ENCODE assay signal across 32 cellular contexts in the genomic region with DNA sequence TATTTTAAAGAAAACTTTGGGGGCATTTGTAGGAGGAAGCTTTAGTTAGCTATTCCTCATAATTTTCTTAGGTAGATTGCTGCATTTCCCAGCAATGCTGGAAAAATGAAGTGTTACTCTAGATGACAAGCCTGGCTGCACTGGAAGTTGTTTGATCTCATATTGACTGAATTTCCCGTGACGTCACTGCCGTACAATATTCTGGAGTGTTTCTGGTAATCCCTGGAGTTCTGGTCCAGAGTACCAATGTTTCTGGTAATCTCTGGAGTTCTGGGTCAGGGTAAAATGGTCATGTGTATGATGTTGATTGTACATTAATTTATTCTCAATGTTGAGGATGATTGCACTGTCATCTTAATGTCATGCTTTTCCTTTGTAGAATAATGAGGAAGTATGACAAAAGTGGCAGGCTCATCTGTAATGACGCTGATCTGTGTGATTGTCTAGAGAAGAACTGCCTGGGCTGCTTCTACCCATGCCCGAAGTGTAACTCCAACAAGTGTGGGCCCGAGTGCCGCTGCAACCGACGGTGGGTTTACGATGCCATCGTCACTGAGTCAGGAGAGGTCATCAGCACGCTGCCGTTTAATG. TPM values are rescaled to one million over a fixed set of nuclear protein-coding genes. Genes with fewer than 3 reads are reported as not detected.
"Had no signal": no experiment of that assay in that cellular context is flagged by ENCODE, and none has a peak within 500 bp of the region (broad histone marks: within the 10 kb centered on the region; RNA-seq: fewer than 3 reads in every experiment).

No MANE protein-coding gene starts in this region.

- FAIRE-seq: bronchial epithelial cell, TTC549 had no signal

- ATAC-seq: activated CD8-positive, alpha-beta T cell treated with anti-CD3 and anti-CD28 coated beads for 36 hours; activated T-cell treated with anti-CD3 and anti-CD28 coated beads, Interleukin-2, amount 50 U/mL, for 72 hours; Panc1; SK-N-SH treated with all-trans-retinoic acid at 6 μM for 48 hours; T-helper 17 cell had no signal

- H3K4me2 ChIP-seq: KMS-11 had no signal

- H3K4me3 ChIP-seq: SJSA1 had no signal

- H3K9me3 Mint-ChIP-seq: activated CD4-positive, alpha-beta T cell treated with anti-CD3 and anti-CD28 coated beads, Interleukin-2, amount 10 ng/mL, durations not matched to agents 7 days and 5 days; activated CD8-positive, alpha-beta T cell treated with anti-CD3 and anti-CD28 coated beads for 36 hours; activated naive CD8-positive, alpha-beta T cell treated with anti-CD3 and anti-CD28 coated beads, Interleukin-2, amount 10 ng/mL, durations not matched to agents 7 days and 5 days; activated T-cell treated with anti-CD3 and anti-CD28 coated beads, Interleukin-2, amount 50 U/mL, for 72 hours; activated T-helper 2 cell treated with anti-CD3 and anti-CD28 coated beads, Interferon-gamma antibody, Interleukin-2, Interleukin-4, amounts not matched to agents 10 μg/mL and 5 μg/mL and 100 μg/mL, durations not matched to agents 14 hours and 24 hours and 36 hours had no signal

- H3K9ac ChIP-seq: KMS-11 had no signal

- H3K36me3 ChIP-seq: SJSA1 had no signal

- H3K4me1 Mint-ChIP-seq: activated CD4-positive, alpha-beta T cell treated with anti-CD3 and anti-CD28 coated beads, Interleukin-2, amount 10 ng/mL, durations not matched to agents 7 days and 5 days; activated naive CD8-positive, alpha-beta T cell treated with anti-CD3 and anti-CD28 coated beads, Interleukin-2, amount 10 ng/mL, durations not matched to agents 7 days and 5 days; T-helper 17 cell had no signal

- H3K9me3 ChIP-seq: SJSA1 had no signal

- H3K4me3 Mint-ChIP-seq: activated CD4-positive, alpha-beta T cell treated with anti-CD3 and anti-CD28 coated beads, Interleukin-2, amount 10 ng/mL, durations not matched to agents 7 days and 5 days; activated CD8-positive, alpha-beta T cell treated with anti-CD3 and anti-CD28 coated beads for 36 hours; activated naive CD8-positive, alpha-beta T cell treated with anti-CD3 and anti-CD28 coated beads, Interleukin-2, amount 10 ng/mL, durations not matched to agents 7 days and 5 days; activated T-cell treated with anti-CD3 and anti-CD28 coated beads, Interleukin-2, amount 50 U/mL, for 72 hours; T-helper 17 cell had no signal

- DNase-seq: activated CD4-positive, alpha-beta T cell treated with anti-CD3 and anti-CD28 coated beads, Interleukin-2, amount 10 ng/mL, durations not matched to agents 7 days and 5 days; activated CD4-positive, CD25-positive, alpha-beta regulatory T cell; activated CD8-positive, alpha-beta memory T cell treated with anti-CD3 and anti-CD28 coated beads, Interleukin-2, amount 50 U/mL, for 4 hours; activated CD8-positive, alpha-beta T cell treated with anti-CD3 and anti-CD28 coated beads for 36 hours; activated naive CD4-positive, alpha-beta T cell treated with anti-CD3 and anti-CD28 coated beads, Interleukin-2, amount 50 U/mL, for 16 hours; activated naive CD8-positive, alpha-beta T cell treated with anti-CD3 and anti-CD28 coated beads, Interleukin-2, amount 10 ng/mL, durations not matched to agents 7 days and 5 days; activated T-cell treated with anti-CD3 and anti-CD28 coated beads, Interleukin-2, amount 50 U/mL, for 72 hours; aorta; central memory CD4-positive, alpha-beta T cell; IMR-90; NCI-H1092; NCI-H1417; NCI-H1930; NCI-H2171; NCI-H2227 treated with DMSO at 0.1 percent for 48 hours; NCI-H510A; NCI-H526 treated with DMSO at 0.1 percent for 48 hours; NCI-H82; Right ventricle myocardium superior; T-helper 17 cell; T-helper 9 cell had no signal

- H3K36me3 Mint-ChIP-seq: activated naive CD8-positive, alpha-beta T cell treated with anti-CD3 and anti-CD28 coated beads, Interleukin-2, amount 10 ng/mL, durations not matched to agents 7 days and 5 days had no signal

- H3K27me3 ChIP-seq: SJSA1 had no signal

- H3K27ac Mint-ChIP-seq: activated CD4-positive, alpha-beta T cell treated with anti-CD3 and anti-CD28 coated beads, Interleukin-2, amount 10 ng/mL, durations not matched to agents 7 days and 5 days; activated CD8-positive, alpha-beta T cell treated with anti-CD3 and anti-CD28 coated beads for 36 hours; activated naive CD8-positive, alpha-beta T cell treated with anti-CD3 and anti-CD28 coated beads, Interleukin-2, amount 10 ng/mL, durations not matched to agents 7 days and 5 days; activated T-cell treated with anti-CD3 and anti-CD28 coated beads, Interleukin-2, amount 50 U/mL, for 72 hours; activated T-helper 2 cell treated with anti-CD3 and anti-CD28 coated beads, Interferon-gamma antibody, Interleukin-2, Interleukin-4, amounts not matched to agents 10 μg/mL and 5 μg/mL and 100 μg/mL, durations not matched to agents 14 hours and 24 hours and 36 hours; T-helper 17 cell had no signal

- H3K27ac ChIP-seq: KMS-11, RWPE1, SJSA1 had no signal

RNA-seq across cellular contexts. Expression of a gene that starts 26.2 kb away (rescaled TPM):
- total RNA-seq: activated CD4-positive, alpha-beta T cell treated with anti-CD3 and anti-CD28 coated beads, Interleukin-2, amount 10 ng/mL, durations not matched to agents 7 days and 5 days; activated CD8-positive, alpha-beta T cell treated with anti-CD3 and anti-CD28 coated beads for 36 hours; activated naive CD8-positive, alpha-beta T cell treated with anti-CD3 and anti-CD28 coated beads, Interleukin-2, amount 10 ng/mL, durations not matched to agents 7 days and 5 days; activated T-cell treated with anti-CD3 and anti-CD28 coated beads, Interleukin-2, amount 50 U/mL, for 72 hours; activated T-helper 2 cell treated with anti-CD3 and anti-CD28 coated beads, Interferon-gamma antibody, Interleukin-2, Interleukin-4, amounts not matched to agents 10 μg/mL and 5 μg/mL and 100 μg/mL, durations not matched to agents 14 hours and 24 hours and 36 hours; bronchial epithelial cell; chondrocyte; IMR-90; MCF 10A; OCI-LY7; Right ventricle myocardium superior; T-helper 17 cell had no signal
- polyA plus RNA-seq: aorta, IMR-90 had no signal
